ENCODE assay signal across 15 cellular contexts in the genomic region with DNA sequence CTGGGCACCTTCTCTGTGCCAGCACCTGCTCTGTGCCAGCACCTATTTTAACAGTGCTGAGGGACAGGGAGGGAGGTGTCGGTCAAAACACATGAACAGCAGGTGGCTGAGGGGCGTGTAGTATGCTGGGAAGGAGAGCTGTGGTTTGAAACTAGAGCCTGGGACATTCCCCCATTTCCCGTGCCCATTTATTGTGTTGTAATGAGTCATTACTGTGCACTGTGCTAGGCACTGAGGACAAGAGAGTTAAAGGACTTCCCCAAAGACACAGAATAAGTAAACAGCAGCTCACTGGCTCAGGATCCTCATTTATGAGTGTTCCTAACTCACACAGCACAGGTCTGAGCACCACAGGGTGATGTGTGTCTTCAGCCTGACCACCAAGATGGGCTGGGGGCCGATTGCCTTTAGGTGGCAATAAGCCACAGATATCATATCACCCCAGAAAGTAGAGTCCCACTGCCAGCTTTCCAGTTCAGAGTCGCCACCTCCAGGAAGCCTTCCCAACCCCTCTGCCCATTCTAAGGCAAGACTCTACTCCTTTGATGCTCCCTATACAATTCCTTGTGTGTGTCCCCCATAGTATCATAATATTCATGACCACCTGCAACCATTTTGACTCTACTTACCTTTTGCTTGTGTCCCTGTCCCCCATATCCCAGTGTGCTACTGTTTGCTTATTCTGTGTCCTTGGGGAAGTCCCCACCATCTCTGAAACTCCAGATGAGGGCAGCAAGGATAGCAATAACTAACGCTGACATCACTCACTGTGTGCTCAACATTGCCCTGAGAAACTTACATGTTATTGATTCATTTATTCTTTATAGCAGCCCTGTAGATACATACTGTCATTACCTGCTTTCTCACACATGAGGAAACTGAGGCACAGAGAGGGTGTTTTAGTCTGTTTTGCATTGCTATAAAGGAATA.
DNase-seq lines count a peak whose midpoint lies in the region; ATAC-seq, FAIRE-seq and TF ChIP-seq lines count a peak whose summit lies in the region.
"Had no signal": no experiment of that assay in that cellular context is flagged by ENCODE, and none has a peak within 500 bp of the region (broad histone marks: within the 10 kb centered on the region; RNA-seq: fewer than 3 reads in every experiment).

No MANE protein-coding gene starts in this region.

- POLR2A ChIA-PET in activated CD8-positive, alpha-beta T cell treated with anti-CD3 and anti-CD28 coated beads for 36 hours (lab: Charles Lee), result no interaction called here
- POLR2A ChIA-PET in activated CD8-positive, alpha-beta T cell treated with anti-CD3 and anti-CD28 coated beads, Interleukin-2, amount 10 ng/mL, durations not matched to agents 7 days and 5 days (lab: Charles Lee), result no interaction called here
- POLR2A ChIA-PET in CD8-positive, alpha-beta T cell (lab: Charles Lee), result no interaction called here

- no peak for FAIRE-seq in frontal cortex (lab: Jason Lieb, UNC)
- FAIRE-seq: islet of Langerhans had no signal

- CTCF ChIA-PET in activated CD8-positive, alpha-beta T cell treated with anti-CD3 and anti-CD28 coated beads for 36 hours (lab: Charles Lee), result interaction anchor here (1.2 kb wide), 1 partner anchor 78 kb away, joined by 4 read pairs; no protein-coding TSS in a partner anchor
- CTCF ChIA-PET in activated CD8-positive, alpha-beta T cell treated with anti-CD3 and anti-CD28 coated beads, Interleukin-2, amount 10 ng/mL, durations not matched to agents 7 days and 5 days (lab: Charles Lee), result no interaction called here
- CTCF ChIA-PET in CD8-positive, alpha-beta T cell (lab: Charles Lee), result no interaction called here

- no peak overlapping the region for H3K27ac Mint-ChIP-seq in activated CD8-positive, alpha-beta T cell treated with anti-CD3 and anti-CD28 coated beads for 36 hours
- no peak overlapping the region for H3K27ac Mint-ChIP-seq in activated CD8-positive, alpha-beta T cell treated with anti-CD3 and anti-CD28 coated beads, Interleukin-2, amount 10 ng/mL, durations not matched to agents 7 days and 5 days
- no peak overlapping the region for H3K27ac Mint-ChIP-seq in CD8-positive, alpha-beta T cell
- H3K27ac Mint-ChIP-seq: activated naive CD4-positive, alpha-beta T cell treated with anti-CD3 and anti-CD28 coated beads, Interleukin-2, amount 50 U/mL, for 24 hours; dendritic cell treated with granulocyte-macrophage colony-stimulating factor and Interleukin-4, amounts not matched to agents 40 ng/mL and 50 ng/mL, for 4 days had no signal

- H3K4me1 ChIP-seq in CD8-positive, alpha-beta T cell (ENCODE audit: insufficient read depth, low read length), result no peaks in the 10 kb centered on the region

- no peak overlapping the region for H3K27ac ChIP-seq in CD8-positive, alpha-beta T cell (ENCODE audit: low read depth, low read length)

- no peaks in the 10 kb centered on the region for H3K36me3 ChIP-seq in CD8-positive, alpha-beta T cell (ENCODE audit: insufficient read depth, low read length)

- DNase-seq in activated CD8-positive, alpha-beta T cell treated with anti-CD3 and anti-CD28 coated beads for 36 hours, result peak; percentile 35
- no peak for DNase-seq in activated CD8-positive, alpha-beta T cell treated with anti-CD3 and anti-CD28 coated beads, Interleukin-2, amount 10 ng/mL, durations not matched to agents 7 days and 5 days
- DNase-seq in myocyte (ENCODE audit: low read depth) (peak; percentile 88), frontal cortex (ENCODE audit: low spot score in 2 of 2) (no peak)
- DNase-seq in CD8-positive, alpha-beta T cell, result no peak
- DNase-seq: activated CD4-positive, CD25-positive, alpha-beta regulatory T cell treated with anti-CD3 and anti-CD28 coated beads, Interleukin-2, amount 50 U/mL, for 72 hours; DMS53; stimulated activated CD8-positive, alpha-beta memory T cell treated with anti-CD3 and anti-CD28 coated beads, Interleukin-4, amount 100 ng/mL, for 48 hours had no signal

- no peak overlapping the region for H3K4me3 ChIP-seq in CD8-positive, alpha-beta T cell (ENCODE audit: low read depth, low read length)

- peak; percentile 70 for ATAC-seq in activated CD8-positive, alpha-beta T cell treated with anti-CD3 and anti-CD28 coated beads for 36 hours
- ATAC-seq in activated CD8-positive, alpha-beta T cell treated with anti-CD3 and anti-CD28 coated beads, Interleukin-2, amount 10 ng/mL, durations not matched to agents 7 days and 5 days, result no peak
- ATAC-seq in GM19395 (IDR thresholded peaks at IDR 0.05; ENCODE audit: unreplicated experiment) (peak; percentile 72), HG03095 (IDR thresholded peaks at IDR 0.05; ENCODE audit: unreplicated experiment) (peak; percentile 62), HG02973 (IDR thresholded peaks at IDR 0.05; ENCODE audit: unreplicated experiment) (no peak)
- no peak for ATAC-seq in CD8-positive, alpha-beta T cell
- ATAC-seq: naive thymus-derived CD8-positive, alpha-beta T cell had no signal

- H3K27me3 ChIP-seq in CD8-positive, alpha-beta T cell (ENCODE audit: insufficient read depth, low read length), result no peaks in the 10 kb centered on the region

- H3K4me3 Mint-ChIP-seq in activated CD8-positive, alpha-beta T cell treated with anti-CD3 and anti-CD28 coated beads for 36 hours, result no peak overlapping the region
- H3K4me3 Mint-ChIP-seq in activated CD8-positive, alpha-beta T cell treated with anti-CD3 and anti-CD28 coated beads, Interleukin-2, amount 10 ng/mL, durations not matched to agents 7 days and 5 days, result no peak overlapping the region
- H3K4me3 Mint-ChIP-seq in CD8-positive, alpha-beta T cell, result no peak overlapping the region
- H3K4me3 Mint-ChIP-seq: activated naive CD4-positive, alpha-beta T cell treated with anti-CD3 and anti-CD28 coated beads, Interleukin-2, amount 50 U/mL, for 24 hours; dendritic cell treated with granulocyte-macrophage colony-stimulating factor and Interleukin-4, amounts not matched to agents 40 ng/mL and 50 ng/mL, for 4 days; naive thymus-derived CD8-positive, alpha-beta T cell had no signal

- no peaks in the 10 kb centered on the region for H3K9me3 ChIP-seq in CD8-positive, alpha-beta T cell (ENCODE audit: low read length)

- peaks cover 13% of the 10 kb centered on the region for H3K4me1 Mint-ChIP-seq in activated CD8-positive, alpha-beta T cell treated with anti-CD3 and anti-CD28 coated beads for 36 hours (ENCODE audit: low read depth)
- peaks cover 25% of the 10 kb centered on the region for H3K4me1 Mint-ChIP-seq in activated CD8-positive, alpha-beta T cell treated with anti-CD3 and anti-CD28 coated beads, Interleukin-2, amount 10 ng/mL, durations not matched to agents 7 days and 5 days (ENCODE audit: low read depth)
- no peaks in the 10 kb centered on the region for H3K4me1 Mint-ChIP-seq in CD8-positive, alpha-beta T cell (ENCODE audit: low read depth)

- intact Hi-C loops in activated CD8-positive, alpha-beta T cell treated with anti-CD3 and anti-CD28 coated beads for 36 hours (cut with micrococcal nuclease), result no loop called here
- intact Hi-C loops in CD8-positive, alpha-beta T cell (cut with DNase I, micrococcal nuclease), result no loop called here

- H3K36me3 Mint-ChIP-seq in activated CD8-positive, alpha-beta T cell treated with anti-CD3 and anti-CD28 coated beads for 36 hours (ENCODE audit: low read depth), result no peaks in the 10 kb centered on the region
- H3K36me3 Mint-ChIP-seq in activated CD8-positive, alpha-beta T cell treated with anti-CD3 and anti-CD28 coated beads, Interleukin-2, amount 10 ng/mL, durations not matched to agents 7 days and 5 days (ENCODE audit: low read depth), result peaks cover 2% of the 10 kb centered on the region
- H3K36me3 Mint-ChIP-seq in CD8-positive, alpha-beta T cell, result no peaks in the 10 kb centered on the region
- H3K36me3 Mint-ChIP-seq: activated naive CD4-positive, alpha-beta T cell treated with anti-CD3 and anti-CD28 coated beads, Interleukin-2, amount 50 U/mL, for 24 hours; naive thymus-derived CD8-positive, alpha-beta T cell had no signal

- H3K9me3 Mint-ChIP-seq in activated CD8-positive, alpha-beta T cell treated with anti-CD3 and anti-CD28 coated beads for 36 hours, result no peaks in the 10 kb centered on the region
- no peaks in the 10 kb centered on the region for H3K9me3 Mint-ChIP-seq in activated CD8-positive, alpha-beta T cell treated with anti-CD3 and anti-CD28 coated beads, Interleukin-2, amount 10 ng/mL, durations not matched to agents 7 days and 5 days (ENCODE audit: insufficient read depth)
- no peaks in the 10 kb centered on the region for H3K9me3 Mint-ChIP-seq in CD8-positive, alpha-beta T cell
- H3K9me3 Mint-ChIP-seq: activated naive CD4-positive, alpha-beta T cell treated with anti-CD3 and anti-CD28 coated beads, Interleukin-2, amount 50 U/mL, for 24 hours; dendritic cell treated with granulocyte-macrophage colony-stimulating factor and Interleukin-4, amounts not matched to agents 40 ng/mL and 50 ng/mL, for 4 days; naive thymus-derived CD8-positive, alpha-beta T cell had no signal

- peaks cover 21% of the 10 kb centered on the region for H3K27me3 Mint-ChIP-seq in activated CD8-positive, alpha-beta T cell treated with anti-CD3 and anti-CD28 coated beads for 36 hours
- H3K27me3 Mint-ChIP-seq in activated CD8-positive, alpha-beta T cell treated with anti-CD3 and anti-CD28 coated beads, Interleukin-2, amount 10 ng/mL, durations not matched to agents 7 days and 5 days (ENCODE audit: low read depth), result peaks cover 71% of the 10 kb centered on the region
- H3K27me3 Mint-ChIP-seq in CD8-positive, alpha-beta T cell (ENCODE audit: low read depth), result peaks cover 20% of the 10 kb centered on the region
- H3K27me3 Mint-ChIP-seq: activated naive CD4-positive, alpha-beta T cell treated with anti-CD3 and anti-CD28 coated beads, Interleukin-2, amount 50 U/mL, for 24 hours had no signal

- TF ChIP-seq CTCF in activated CD8-positive, alpha-beta T cell treated with anti-CD3 and anti-CD28 coated beads for 36 hours (IDR thresholded peaks at IDR 0.05), result no peak
- no peak for TF ChIP-seq CTCF in CD8-positive, alpha-beta T cell (IDR thresholded peaks at IDR 0.05)

Comparison
In these comparisons a context has a peak if more than half of its experiments do, and no peak if none do; other contexts are left out.
1. ATAC-seq: peak in activated CD8-positive, alpha-beta T cell treated with anti-CD3 and anti-CD28 coated beads for 36 hours (single experiment), GM19395 (single experiment) and HG03095 (single experiment); none in activated CD8-positive, alpha-beta T cell treated with anti-CD3 and anti-CD28 coated beads, Interleukin-2, amount 10 ng/mL, durations not matched to agents 7 days and 5 days (single experiment), HG02973 (single experiment) and CD8-positive, alpha-beta T cell (single experiment).
2. DNase-seq: peak in activated CD8-positive, alpha-beta T cell treated with anti-CD3 and anti-CD28 coated beads for 36 hours (single experiment) and myocyte (single experiment); none in activated CD8-positive, alpha-beta T cell treated with anti-CD3 and anti-CD28 coated beads, Interleukin-2, amount 10 ng/mL, durations not matched to agents 7 days and 5 days (single experiment), frontal cortex (0 of 2) and CD8-positive, alpha-beta T cell (0 of 7).